8 cellular contexts compared by ENCODE assay signal in genomic region chr7:92246363-92247101, GRCh38. TPM values are rescaled to one million over a fixed set of nuclear protein-coding genes. Genes with fewer than 3 reads are reported as not detected.
DNase-seq lines count a peak whose midpoint lies in the region; ATAC-seq and TF ChIP-seq lines count a peak whose summit lies in the region.

No MANE protein-coding gene starts in this region.

- intact Hi-C loops in heart right ventricle (cut with DNase I): loop anchor here in 6 of 10 donors (2.0 to 10.0 kb wide), 5 partner anchors 128 to 201 kb away; partner anchors contain the start of gene GATAD1 (in 6 of the 6)

- H3K23ac ChIP-seq in trophoblast cell (ENCODE audit: low read length): no peak overlapping the region

- H3K4me3 ChIP-seq in heart right ventricle: peak overlapping the region; percentile 66 to 91 (median 84)
- H3K4me3 ChIP-seq in trophoblast cell (ENCODE audit: low read depth, low read length): peak overlapping the region; percentile 91

- H3K27ac ChIP-seq in C4-2B: peak overlapping the region; percentile 82
- H3K27ac ChIP-seq in heart right ventricle: peak overlapping the region; percentile 55 to 96 (median 89)
- H3K27ac ChIP-seq in trophoblast cell (ENCODE audit: low read depth, low read length): peak overlapping the region; percentile 94

- no peak overlapping the region for H2BK120ac ChIP-seq in trophoblast cell (ENCODE audit: insufficient read depth, low read length, poor library complexity)

- H3K9ac ChIP-seq in trophoblast cell (ENCODE audit: low read length): peak overlapping the region; percentile 75

- H2BK12ac ChIP-seq in trophoblast cell (ENCODE audit: low read length): no peak overlapping the region

- H3K9me3 ChIP-seq in heart right ventricle: no peaks in the 10 kb centered on the region
- no peaks in the 10 kb centered on the region for H3K9me3 ChIP-seq in trophoblast cell (ENCODE audit: insufficient read depth, low read depth, low read length)

- peaks cover 10% of the 10 kb centered on the region for H3K79me2 ChIP-seq in trophoblast cell (ENCODE audit: control insufficient read depth, insufficient read depth, low read length, poor library complexity)

- H3K14ac ChIP-seq in trophoblast cell (ENCODE audit: low read length): peak overlapping the region; percentile 56

- H3K4me3 Mint-ChIP-seq in activated naive CD8-positive, alpha-beta T cell treated with anti-CD3 and anti-CD28 coated beads, Interleukin-2, amount 50 U/mL, for 24 hours: peak overlapping the region; percentile 99

- H3K79me1 ChIP-seq in trophoblast cell (ENCODE audit: low read length): peaks cover 14% of the 10 kb centered on the region

- DNase-seq in NCI-H748 treated with DMSO at 0.1 percent for 48 hours (lab: John Stamatoyannopoulos, UW) (peak; percentile 44), heart right ventricle (no peak), trophoblast cell (peak; percentile 2 to 51), GDM1 (lab: John Stamatoyannopoulos, UW) (no peak)
- DNase-seq in activated naive CD8-positive, alpha-beta T cell treated with anti-CD3 and anti-CD28 coated beads, Interleukin-2, amount 50 U/mL, for 24 hours: peak; percentile 18

- H3K4ac ChIP-seq in trophoblast cell (ENCODE audit: low read depth, low read length): peak overlapping the region; percentile 7

- H2BK5ac ChIP-seq in trophoblast cell (ENCODE audit: low read depth, low read length, poor library complexity): peak overlapping the region; percentile 67

- no peaks in the 10 kb centered on the region for H3K27me3 Mint-ChIP-seq in activated naive CD8-positive, alpha-beta T cell treated with anti-CD3 and anti-CD28 coated beads, Interleukin-2, amount 50 U/mL, for 24 hours

- H3K27ac Mint-ChIP-seq in activated naive CD8-positive, alpha-beta T cell treated with anti-CD3 and anti-CD28 coated beads, Interleukin-2, amount 50 U/mL, for 24 hours: peak overlapping the region; percentile 90

- no peak overlapping the region for H2AK5ac ChIP-seq in trophoblast cell (ENCODE audit: low read length)

- H3K4me1 Mint-ChIP-seq in activated naive CD8-positive, alpha-beta T cell treated with anti-CD3 and anti-CD28 coated beads, Interleukin-2, amount 50 U/mL, for 24 hours: peaks cover 48% of the 10 kb centered on the region

- H4K8ac ChIP-seq in trophoblast cell (ENCODE audit: low read depth, low read length): peak overlapping the region; percentile 80

- H3K4me2 ChIP-seq in trophoblast cell (ENCODE audit: low read length): peak overlapping the region; percentile 95

- H3K36me3 Mint-ChIP-seq in activated naive CD8-positive, alpha-beta T cell treated with anti-CD3 and anti-CD28 coated beads, Interleukin-2, amount 50 U/mL, for 24 hours (ENCODE audit: low read depth): peaks cover 12% of the 10 kb centered on the region

- WGBS in heart right ventricle, 2 donors: 0 to 1% methylated on average over 34 of the region's 34 CpGs
- WGBS in trophoblast cell (ENCODE audit: extremely low coverage, insufficient coverage, insufficient read length): no CpG with 5 or more reads among the region's 34 CpGs

- H3K36me3 ChIP-seq in heart right ventricle: peaks cover 0 to 13% (median 0%) of the 10 kb centered on the region in 9 donors
- no peaks in the 10 kb centered on the region for H3K36me3 ChIP-seq in trophoblast cell (ENCODE audit: control insufficient read depth in 1 of 2, insufficient read depth in 2 of 2, low read length in 2 of 2)

- peaks cover 2 to 43% (median 40%) of the 10 kb centered on the region in 9 donors for H3K4me1 ChIP-seq in heart right ventricle
- H3K4me1 ChIP-seq in trophoblast cell (ENCODE audit: control insufficient read depth in 1 of 2, insufficient read depth in 2 of 2, low read length in 2 of 2): no peaks in the 10 kb centered on the region

- H4K91ac ChIP-seq in trophoblast cell (ENCODE audit: low read depth, low read length): peak overlapping the region; percentile 78

- TF ChIP-seq CTCF in C4-2B (conservative IDR thresholded peaks at IDR 0.05): no peak
- TF ChIP-seq CTCF in heart right ventricle (IDR thresholded peaks at IDR 0.05): no peak

- peak overlapping the region; percentile 70 for H4K12ac ChIP-seq in trophoblast cell (ENCODE audit: low read depth, low read length)

- H3K18ac ChIP-seq in trophoblast cell (ENCODE audit: low read length): peak overlapping the region; percentile 71

- no peaks in the 10 kb centered on the region for H3K9me3 Mint-ChIP-seq in activated naive CD8-positive, alpha-beta T cell treated with anti-CD3 and anti-CD28 coated beads, Interleukin-2, amount 50 U/mL, for 24 hours

- ATAC-seq in GM18870 (IDR thresholded peaks at IDR 0.05; ENCODE audit: unreplicated experiment) (peak; percentile 28), HG03060 (IDR thresholded peaks at IDR 0.05; ENCODE audit: low read depth, unreplicated experiment) (peak; percentile 13), heart right ventricle (peak; percentile 3 to 63 (median 21))
- peak; percentile 45 for ATAC-seq in activated naive CD8-positive, alpha-beta T cell treated with anti-CD3 and anti-CD28 coated beads, Interleukin-2, amount 50 U/mL, for 24 hours

- H3K27me3 ChIP-seq in heart right ventricle: no peaks in the 10 kb centered on the region
- H3K27me3 ChIP-seq in trophoblast cell (ENCODE audit: insufficient read depth, low read length): no peaks in the 10 kb centered on the region

- H2AFZ ChIP-seq in trophoblast cell (ENCODE audit: insufficient read depth, low read length, poor library complexity): peak overlapping the region; percentile 46

RNA-seq across cellular contexts. Expression of gene ANKIB1, which starts 0.8 kb away (rescaled TPM):
- total RNA-seq in heart right ventricle: 10 to 100 TPM; 28.7 to 71.0 (median 45.7) TPM
- 10 to 100 TPM in 1 of 2 donors, 1 to 10 TPM in 1; 5.5 to 11.2 TPM for polyA plus RNA-seq in heart right ventricle
- 32.3 and 33.5 TPM in 2 replicates for polyA plus RNA-seq in trophoblast cell (2013)

RNA-seq across cellular contexts. Expression of gene KRIT1, which starts 0.8 kb away (rescaled TPM):
- total RNA-seq in heart right ventricle: 10 to 100 TPM; 21.9 to 40.8 (median 32.1) TPM
- 10 to 100 TPM; 12.0 to 18.6 TPM for polyA plus RNA-seq in heart right ventricle
- polyA plus RNA-seq in trophoblast cell (2013): 21.6 and 22.0 TPM in 2 replicates

Comparison
In these comparisons a context has a peak if more than half of its experiments do, and no peak if none do; other contexts are left out.
1. DNase-seq: peak in NCI-H748 treated with DMSO at 0.1 percent for 48 hours (single experiment), activated naive CD8-positive, alpha-beta T cell treated with anti-CD3 and anti-CD28 coated beads, Interleukin-2, amount 50 U/mL, for 24 hours (single experiment) and trophoblast cell (2 of 2); none in heart right ventricle (0 of 2) and GDM1 (single experiment).
2. Peak in every context shown above with its lines, with median percentiles within 50 percentile points of each other: H3K27ac ChIP-seq and ATAC-seq.